1 cellular context compared by ENCODE assay signal in the genomic region with DNA sequence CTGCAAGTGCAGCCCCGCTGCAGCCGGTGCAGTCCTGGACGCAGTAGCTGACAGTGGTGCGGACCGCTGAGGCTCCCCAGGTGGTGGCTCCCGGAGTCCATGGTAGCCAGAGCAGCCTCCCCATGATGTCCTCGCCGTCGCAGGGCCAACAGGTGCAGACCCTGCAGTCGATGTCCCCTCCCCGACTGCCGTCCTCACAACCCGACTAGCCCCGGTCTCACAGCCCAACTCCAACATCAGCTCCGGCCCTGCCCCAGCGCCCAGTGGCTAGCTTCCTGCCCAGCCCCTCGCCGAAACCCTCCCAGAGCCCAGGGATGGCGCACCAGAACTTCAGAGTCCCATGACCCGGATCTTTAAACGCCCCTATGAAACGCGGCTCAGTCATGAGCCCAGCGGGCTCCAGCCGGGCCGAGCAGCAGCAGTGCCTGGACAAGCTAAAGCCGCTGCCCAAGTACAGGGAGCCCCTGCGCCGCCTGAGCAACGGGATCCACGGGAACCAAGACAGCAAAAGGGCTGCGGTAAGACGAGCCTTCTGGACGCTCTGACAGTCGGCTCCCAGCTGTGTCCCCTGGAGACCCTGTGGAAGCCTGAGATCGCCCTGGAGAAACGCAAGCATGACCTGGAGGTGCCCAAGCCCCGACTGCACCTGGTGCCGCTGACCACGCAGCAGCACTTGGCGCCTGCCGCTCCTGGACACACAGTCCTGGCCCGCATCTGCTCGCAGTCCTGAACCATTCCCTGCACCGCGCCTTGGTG.
TF ChIP-seq lines count a peak whose summit lies in the region.

No MANE protein-coding gene starts in this region.

TF ChIP-seq in SK-N-SH, 30 proteins besides CTCF, POLR2A, EP300 and RAD21 (continued from another document):
- TF ChIP-seq, protein P1, sequence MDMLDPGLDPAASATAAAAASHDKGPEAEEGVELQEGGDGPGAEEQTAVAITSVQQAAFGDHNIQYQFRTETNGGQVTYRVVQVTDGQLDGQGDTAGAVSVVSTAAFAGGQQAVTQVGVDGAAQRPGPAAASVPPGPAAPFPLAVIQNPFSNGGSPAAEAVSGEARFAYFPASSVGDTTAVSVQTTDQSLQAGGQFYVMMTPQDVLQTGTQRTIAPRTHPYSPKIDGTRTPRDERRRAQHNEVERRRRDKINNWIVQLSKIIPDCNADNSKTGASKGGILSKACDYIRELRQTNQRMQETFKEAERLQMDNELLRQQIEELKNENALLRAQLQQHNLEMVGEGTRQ (IDR thresholded peaks at IDR 0.05; ENCODE audit: borderline replicate concordance, low read depth, low read length), result no peak
- no peak for TF ChIP-seq SMC3 (IDR thresholded peaks at IDR 0.05; ENCODE audit: low read depth, low read length)
- no peak for TF ChIP-seq EZH2phosphoT487 (IDR thresholded peaks at IDR 0.05; ENCODE audit: borderline replicate concordance, low read depth)
- TF ChIP-seq, protein P2, sequence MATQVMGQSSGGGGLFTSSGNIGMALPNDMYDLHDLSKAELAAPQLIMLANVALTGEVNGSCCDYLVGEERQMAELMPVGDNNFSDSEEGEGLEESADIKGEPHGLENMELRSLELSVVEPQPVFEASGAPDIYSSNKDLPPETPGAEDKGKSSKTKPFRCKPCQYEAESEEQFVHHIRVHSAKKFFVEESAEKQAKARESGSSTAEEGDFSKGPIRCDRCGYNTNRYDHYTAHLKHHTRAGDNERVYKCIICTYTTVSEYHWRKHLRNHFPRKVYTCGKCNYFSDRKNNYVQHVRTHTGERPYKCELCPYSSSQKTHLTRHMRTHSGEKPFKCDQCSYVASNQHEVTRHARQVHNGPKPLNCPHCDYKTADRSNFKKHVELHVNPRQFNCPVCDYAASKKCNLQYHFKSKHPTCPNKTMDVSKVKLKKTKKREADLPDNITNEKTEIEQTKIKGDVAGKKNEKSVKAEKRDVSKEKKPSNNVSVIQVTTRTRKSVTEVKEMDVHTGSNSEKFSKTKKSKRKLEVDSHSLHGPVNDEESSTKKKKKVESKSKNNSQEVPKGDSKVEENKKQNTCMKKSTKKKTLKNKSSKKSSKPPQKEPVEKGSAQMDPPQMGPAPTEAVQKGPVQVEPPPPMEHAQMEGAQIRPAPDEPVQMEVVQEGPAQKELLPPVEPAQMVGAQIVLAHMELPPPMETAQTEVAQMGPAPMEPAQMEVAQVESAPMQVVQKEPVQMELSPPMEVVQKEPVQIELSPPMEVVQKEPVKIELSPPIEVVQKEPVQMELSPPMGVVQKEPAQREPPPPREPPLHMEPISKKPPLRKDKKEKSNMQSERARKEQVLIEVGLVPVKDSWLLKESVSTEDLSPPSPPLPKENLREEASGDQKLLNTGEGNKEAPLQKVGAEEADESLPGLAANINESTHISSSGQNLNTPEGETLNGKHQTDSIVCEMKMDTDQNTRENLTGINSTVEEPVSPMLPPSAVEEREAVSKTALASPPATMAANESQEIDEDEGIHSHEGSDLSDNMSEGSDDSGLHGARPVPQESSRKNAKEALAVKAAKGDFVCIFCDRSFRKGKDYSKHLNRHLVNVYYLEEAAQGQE (IDR thresholded peaks at IDR 0.05; ENCODE audit: low read depth, low read length), result no peak
- TF ChIP-seq, protein P3, sequence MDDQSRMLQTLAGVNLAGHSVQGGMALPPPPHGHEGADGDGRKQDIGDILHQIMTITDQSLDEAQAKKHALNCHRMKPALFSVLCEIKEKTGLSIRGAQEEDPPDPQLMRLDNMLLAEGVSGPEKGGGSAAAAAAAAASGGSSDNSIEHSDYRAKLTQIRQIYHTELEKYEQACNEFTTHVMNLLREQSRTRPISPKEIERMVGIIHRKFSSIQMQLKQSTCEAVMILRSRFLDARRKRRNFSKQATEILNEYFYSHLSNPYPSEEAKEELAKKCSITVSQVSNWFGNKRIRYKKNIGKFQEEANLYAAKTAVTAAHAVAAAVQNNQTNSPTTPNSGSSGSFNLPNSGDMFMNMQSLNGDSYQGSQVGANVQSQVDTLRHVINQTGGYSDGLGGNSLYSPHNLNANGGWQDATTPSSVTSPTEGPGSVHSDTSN (IDR thresholded peaks at IDR 0.05), result no peak
- no peak for TF ChIP-seq TAF1 (IDR thresholded peaks at IDR 0.05; ENCODE audit: borderline replicate concordance, low read depth, low read length)
- TF ChIP-seq TEAD4 (IDR thresholded peaks at IDR 0.05; ENCODE audit: borderline replicate concordance, insufficient read depth), result no peak
- no peak for TF ChIP-seq RXRA (IDR thresholded peaks at IDR 0.05; ENCODE audit: borderline replicate concordance, low read depth)
- no peak for TF ChIP-seq NRF1 (IDR thresholded peaks at IDR 0.05; ENCODE audit: low read depth, low read length)
- TF ChIP-seq, protein P4, sequence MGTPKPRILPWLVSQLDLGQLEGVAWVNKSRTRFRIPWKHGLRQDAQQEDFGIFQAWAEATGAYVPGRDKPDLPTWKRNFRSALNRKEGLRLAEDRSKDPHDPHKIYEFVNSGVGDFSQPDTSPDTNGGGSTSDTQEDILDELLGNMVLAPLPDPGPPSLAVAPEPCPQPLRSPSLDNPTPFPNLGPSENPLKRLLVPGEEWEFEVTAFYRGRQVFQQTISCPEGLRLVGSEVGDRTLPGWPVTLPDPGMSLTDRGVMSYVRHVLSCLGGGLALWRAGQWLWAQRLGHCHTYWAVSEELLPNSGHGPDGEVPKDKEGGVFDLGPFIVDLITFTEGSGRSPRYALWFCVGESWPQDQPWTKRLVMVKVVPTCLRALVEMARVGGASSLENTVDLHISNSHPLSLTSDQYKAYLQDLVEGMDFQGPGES (IDR thresholded peaks at IDR 0.05; ENCODE audit: low read depth, low read length), result no peak
- TF ChIP-seq GABPA (IDR thresholded peaks at IDR 0.05; ENCODE audit: low read depth), result no peak
- TF ChIP-seq MEF2A (IDR thresholded peaks at IDR 0.05; ENCODE audit: borderline replicate concordance, low read depth), result no peak
- no peak for TF ChIP-seq POLR2AphosphoS5 (IDR thresholded peaks at IDR 0.05; ENCODE audit: low read depth, low read length)
- TF ChIP-seq, protein P5, sequence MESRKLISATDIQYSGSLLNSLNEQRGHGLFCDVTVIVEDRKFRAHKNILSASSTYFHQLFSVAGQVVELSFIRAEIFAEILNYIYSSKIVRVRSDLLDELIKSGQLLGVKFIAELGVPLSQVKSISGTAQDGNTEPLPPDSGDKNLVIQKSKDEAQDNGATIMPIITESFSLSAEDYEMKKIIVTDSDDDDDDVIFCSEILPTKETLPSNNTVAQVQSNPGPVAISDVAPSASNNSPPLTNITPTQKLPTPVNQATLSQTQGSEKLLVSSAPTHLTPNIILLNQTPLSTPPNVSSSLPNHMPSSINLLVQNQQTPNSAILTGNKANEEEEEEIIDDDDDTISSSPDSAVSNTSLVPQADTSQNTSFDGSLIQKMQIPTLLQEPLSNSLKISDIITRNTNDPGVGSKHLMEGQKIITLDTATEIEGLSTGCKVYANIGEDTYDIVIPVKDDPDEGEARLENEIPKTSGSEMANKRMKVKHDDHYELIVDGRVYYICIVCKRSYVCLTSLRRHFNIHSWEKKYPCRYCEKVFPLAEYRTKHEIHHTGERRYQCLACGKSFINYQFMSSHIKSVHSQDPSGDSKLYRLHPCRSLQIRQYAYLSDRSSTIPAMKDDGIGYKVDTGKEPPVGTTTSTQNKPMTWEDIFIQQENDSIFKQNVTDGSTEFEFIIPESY (IDR thresholded peaks at IDR 0.05; ENCODE audit: borderline replicate concordance, low read depth), result no peak
